In genomic region chr2:200762127-200762526, GRCh38 we compare ENCODE assay signal across 15 cellular contexts. TPM values are rescaled to one million over a fixed set of nuclear protein-coding genes. Genes with fewer than 3 reads are reported as not detected.
DNase-seq lines count a peak whose midpoint lies in the region; ATAC-seq and TF ChIP-seq lines count a peak whose summit lies in the region.
"Had no signal": no experiment of that assay in that cellular context is flagged by ENCODE, and none has a peak within 500 bp of the region (broad histone marks: within the 10 kb centered on the region; RNA-seq: fewer than 3 reads in every experiment).

No MANE protein-coding gene starts in this region.

- DNase-seq in Jurkat, Clone E6-1 (ENCODE audit: low read depth, low spot score) = peak; percentile 2
- DNase-seq in astrocyte of the spinal cord (ENCODE audit: low read depth, low spot score) (peak; percentile 55), osteoblast (ENCODE audit: insufficient read length, low spot score, missing footprints) (no peak), HAP-1 (ENCODE audit: low spot score in 2 of 2) (no peak), globus pallidus (ENCODE audit: low spot score) (no peak), body of pancreas (no peak)
- DNase-seq: CD4-positive, alpha-beta memory T cell; DMS153; DMS79; GDM1; HFFc6 had no signal

- H3K9me3 ChIP-seq in osteoblast (ENCODE audit: low read depth, low read length) (no peaks in the 10 kb centered on the region), HAP-1 (no peaks in the 10 kb centered on the region), body of pancreas (no peaks in the 10 kb centered on the region)
- H3K9me3 ChIP-seq: A549, BLaER1 had no signal

- no peak for ATAC-seq in body of pancreas
- ATAC-seq: A549, GM23338, HCT116 had no signal

- no peak overlapping the region for H3K4me2 ChIP-seq in osteoblast (ENCODE audit: insufficient read depth, low read length)
- H3K4me2 ChIP-seq: BLaER1, GM23338 had no signal

- H3K79me2 ChIP-seq in osteoblast (ENCODE audit: insufficient read depth, low read length) = no peaks in the 10 kb centered on the region

- TF ChIP-seq CTCF in astrocyte of the spinal cord (IDR thresholded peaks at IDR 0.05; ENCODE audit: low read depth, low read length) = no peak
- no peak for TF ChIP-seq CTCF in osteoblast (IDR thresholded peaks at IDR 0.05; ENCODE audit: extremely low read depth, low read depth, low read length)
- no peak for TF ChIP-seq CTCF in body of pancreas (IDR thresholded peaks at IDR 0.05)

- peak overlapping the region; percentile 64 for H3K27ac ChIP-seq in osteoblast (ENCODE audit: low read depth, low read length)
- no peak overlapping the region for H3K27ac ChIP-seq in body of pancreas
- H3K27ac ChIP-seq: BLaER1 had no signal

- H3K4me3 ChIP-seq in Jurkat, Clone E6-1 (ENCODE audit: low read length) = no peak overlapping the region
- H3K4me3 ChIP-seq in astrocyte of the spinal cord (ENCODE audit: low read depth, low read length) (no peak overlapping the region), osteoblast (ENCODE audit: insufficient read depth, low read length) (no peak overlapping the region), HAP-1 (no peak overlapping the region), body of pancreas (no peak overlapping the region)
- H3K4me3 ChIP-seq: A549, BLaER1, GM23338 had no signal

- H4K20me1 ChIP-seq in osteoblast (ENCODE audit: insufficient read depth, low read length) = no peaks in the 10 kb centered on the region

- H3K36me3 ChIP-seq in osteoblast (ENCODE audit: insufficient read depth, low read length) (no peaks in the 10 kb centered on the region), HAP-1 (replicated peaks) (no peaks in the 10 kb centered on the region), body of pancreas (replicated peaks in 1 of 2; ENCODE audit: insufficient read depth in 1 of 2, low read depth in 2 of 2) (no peaks in the 10 kb centered on the region)

- H3K4me1 ChIP-seq in osteoblast (ENCODE audit: insufficient read depth, low read length) (peaks cover 61% of the 10 kb centered on the region), HAP-1 (no peaks in the 10 kb centered on the region), body of pancreas (no peaks in the 10 kb centered on the region)

- 79 to 80% methylated on average over 4 of the region's 4 CpGs for WGBS in body of pancreas, 2 donors

- TF ChIP-seq POLR2A in body of pancreas (IDR thresholded peaks at IDR 0.05) = no peak

- intact Hi-C loops in body of pancreas (cut with DNase I) = no loop called here

- H3K27me3 ChIP-seq in osteoblast (ENCODE audit: insufficient read depth, low read length) (no peaks in the 10 kb centered on the region), HAP-1 (ENCODE audit: low read depth) (peaks cover 4% of the 10 kb centered on the region; the same call in 1 of the 2 replicates), body of pancreas (no peaks in the 10 kb centered on the region)
- H3K27me3 ChIP-seq: BLaER1 had no signal

- H2AFZ ChIP-seq in osteoblast (ENCODE audit: low read length) = no peak overlapping the region

- in situ Hi-C loops in astrocyte of the spinal cord (cut with HindIII; ENCODE audit: low sequenced_read_pairs) = no loop called here
- in situ Hi-C loops in HAP-1 (cut with MboI; ENCODE audit: low sequenced_read_pairs) = no loop called here

RNA-seq across cellular contexts. Expression of gene BZW1, which starts 49.6 kb away (rescaled TPM):
- 370 TPM for polyA plus RNA-seq in Jurkat, Clone E6-1 (2012; ENCODE audit: insufficient read depth, insufficient read length)
- total RNA-seq in osteoblast (590 and 597 TPM in 2 replicates), body of pancreas (10 to 100 TPM; 45.4 to 88.3 TPM)

Comparison
In these comparisons a context has a peak if more than half of its experiments do, and no peak if none do; other contexts are left out.
1. DNase-seq: peak in Jurkat, Clone E6-1 (single experiment) and astrocyte of the spinal cord (single experiment); none in osteoblast (single experiment), HAP-1 (0 of 2), globus pallidus (single experiment) and body of pancreas (0 of 4).